In genomic region chr5:148978370-148979103, GRCh38 we compare ENCODE assay signal across 21 cellular contexts.
DNase-seq lines count a peak whose midpoint lies in the region; ATAC-seq and TF ChIP-seq lines count a peak whose summit lies in the region.
"Had no signal": no experiment of that assay in that cellular context is flagged by ENCODE, and none has a peak within 500 bp of the region (broad histone marks: within the 10 kb centered on the region; RNA-seq: fewer than 3 reads in every experiment).

No MANE protein-coding gene starts in this region.

- H3K4me3 ChIP-seq in heart left ventricle: no peak overlapping the region
- H3K4me3 ChIP-seq in esophagus (ENCODE audit: low read depth in 1 of 2, low read length in 2 of 2): no peak overlapping the region
- H3K4me3 ChIP-seq in neural progenitor cell: no peak overlapping the region
- no peak overlapping the region for H3K4me3 ChIP-seq in vagina
- H3K4me3 ChIP-seq: hepatocyte had no signal

- H3K4me2 ChIP-seq in neural progenitor cell: no peak overlapping the region
- H3K4me2 ChIP-seq: hepatocyte had no signal

- H3K9me3 Mint-ChIP-seq in neural progenitor cell (no peaks in the 10 kb centered on the region), immature natural killer cell (no peaks in the 10 kb centered on the region)
- H3K9me3 Mint-ChIP-seq: activated CD4-positive, alpha-beta memory T cell treated with anti-CD3 and anti-CD28 coated beads, Interleukin-2, amount 10 ng/mL, durations not matched to agents 7 days and 5 days had no signal

- DNase-seq in left cardiac atrium (no peak), heart left ventricle (no peak), neural progenitor cell (ENCODE audit: low spot score) (no peak), vagina (ENCODE audit: extremely low spot score in 2 of 2) (peak in 1 of 2 donors; percentile 83), immature natural killer cell (no peak)
- DNase-seq: 8988T; activated CD4-positive, alpha-beta memory T cell treated with anti-CD3 and anti-CD28 coated beads, Interleukin-2, amount 10 ng/mL, durations not matched to agents 7 days and 5 days; activated T-cell treated with anti-CD3 and anti-CD28 coated beads, Interleukin-2, amount 50 U/mL, for 48 hours; dermis blood vessel endothelial cell; DND-41; KBM-7; kidney glomerular epithelial cell; NCI-H1092 treated with DMSO at 0.1 percent for 48 hours; NCI-H748 treated with DMSO at 0.1 percent for 48 hours; stimulated activated CD4-positive, alpha-beta T cell treated with anti-CD3 and anti-CD28 coated beads, Interleukin-1b, Interleukin-23, amount 100 ng/mL, for 48 hours had no signal

- no peaks in the 10 kb centered on the region for H3K36me3 Mint-ChIP-seq in neural progenitor cell
- H3K36me3 Mint-ChIP-seq in immature natural killer cell: peaks cover 0 to 5% (median 4%) of the 10 kb centered on the region in 3 donors
- H3K36me3 Mint-ChIP-seq: activated naive CD8-positive, alpha-beta T cell; brain had no signal

- intact Hi-C loops in left cardiac atrium (cut with DNase I): no loop called here
- intact Hi-C loops in heart left ventricle (cut with DNase I): no loop called here
- intact Hi-C loops in vagina (cut with DNase I): no loop called here

- no peaks in the 10 kb centered on the region for H3K79me2 ChIP-seq in neural progenitor cell (ENCODE audit: low read depth)
- H3K79me2 ChIP-seq: hepatocyte had no signal

- H4K20me1 ChIP-seq in neural progenitor cell (ENCODE audit: low read depth): no peaks in the 10 kb centered on the region

- peak overlapping the region in 1 of 12 donors; percentile 28 for H3K27ac ChIP-seq in heart left ventricle
- peak overlapping the region; percentile 95 to 96 for H3K27ac ChIP-seq in esophagus (ENCODE audit: low read depth in 2 of 2, low read length in 1 of 2)
- no peak overlapping the region for H3K27ac ChIP-seq in neural progenitor cell
- H3K27ac ChIP-seq in vagina: peak overlapping the region; percentile 59
- H3K27ac ChIP-seq: hepatocyte had no signal

- no peak for TF ChIP-seq CTCF in heart left ventricle (IDR thresholded peaks at IDR 0.05)
- no peak for TF ChIP-seq CTCF in neural progenitor cell (IDR thresholded peaks at IDR 0.05)
- no peak for TF ChIP-seq CTCF in vagina (IDR thresholded peaks at IDR 0.05)

- ATAC-seq in left cardiac atrium (peak; percentile 9 to 70), heart left ventricle (no peak), HG02763 (IDR thresholded peaks at IDR 0.05; ENCODE audit: unreplicated experiment) (no peak), GM19023 (IDR thresholded peaks at IDR 0.05; ENCODE audit: unreplicated experiment) (no peak)

- H2AFZ ChIP-seq in neural progenitor cell (replicated peaks): no peak overlapping the region
- H2AFZ ChIP-seq: hepatocyte had no signal

- H3K27me3 Mint-ChIP-seq in neural progenitor cell (ENCODE audit: insufficient read depth, low read depth): peaks cover 6% of the 10 kb centered on the region
- H3K27me3 Mint-ChIP-seq in immature natural killer cell (ENCODE audit: low read depth in 3 of 3): peaks cover 4 to 10% (median 6%) of the 10 kb centered on the region in 3 donors

- 76 to 86% (median 83%) methylated on average over 7 of the region's 7 CpGs for WGBS in heart left ventricle, 4 donors
- 45 to 57% methylated on average over 7 of the region's 7 CpGs for WGBS in esophagus, 2 donors

- H3K27ac Mint-ChIP-seq in neural progenitor cell (peak overlapping the region; percentile 1), immature natural killer cell (peak overlapping the region in 1 of 6 donors; percentile 7)
- H3K27ac Mint-ChIP-seq: activated CD4-positive, alpha-beta memory T cell treated with anti-CD3 and anti-CD28 coated beads, Interleukin-2, amount 10 ng/mL, durations not matched to agents 7 days and 5 days; activated naive CD8-positive, alpha-beta T cell; brain had no signal

- H3K4me3 Mint-ChIP-seq in neural progenitor cell (no peak overlapping the region), immature natural killer cell (no peak overlapping the region)
- H3K4me3 Mint-ChIP-seq: activated CD4-positive, alpha-beta memory T cell treated with anti-CD3 and anti-CD28 coated beads, Interleukin-2, amount 10 ng/mL, durations not matched to agents 7 days and 5 days; activated naive CD8-positive, alpha-beta T cell; brain had no signal

- H3K36me3 ChIP-seq in heart left ventricle (no peaks in the 10 kb centered on the region), esophagus (ENCODE audit: control insufficient read depth in 2 of 2, insufficient read depth in 2 of 2, low read length in 1 of 2) (no peaks in the 10 kb centered on the region), neural progenitor cell (no peaks in the 10 kb centered on the region), vagina (no peaks in the 10 kb centered on the region)

- H3K27me3 ChIP-seq in heart left ventricle: no peaks in the 10 kb centered on the region
- no peaks in the 10 kb centered on the region for H3K27me3 ChIP-seq in esophagus (ENCODE audit: control insufficient read depth in 1 of 2, insufficient read depth in 2 of 2, low read length in 2 of 2)
- H3K27me3 ChIP-seq in neural progenitor cell: no peaks in the 10 kb centered on the region
- no peaks in the 10 kb centered on the region for H3K27me3 ChIP-seq in vagina
- H3K27me3 ChIP-seq: hepatocyte had no signal

- no peak overlapping the region for H3K9ac ChIP-seq in neural progenitor cell

- peaks cover 0 to under 1% (median 0%) of the 10 kb centered on the region in 12 donors for H3K9me3 ChIP-seq in heart left ventricle
- H3K9me3 ChIP-seq in esophagus (ENCODE audit: control insufficient read depth in 2 of 2, insufficient read depth in 1 of 2, low read depth in 1 of 2, low read length in 1 of 2): no peaks in the 10 kb centered on the region
- H3K9me3 ChIP-seq in neural progenitor cell (ENCODE audit: low read depth): no peaks in the 10 kb centered on the region
- no peaks in the 10 kb centered on the region for H3K9me3 ChIP-seq in vagina

- no peaks in the 10 kb centered on the region for H3F3A ChIP-seq in neural progenitor cell (ENCODE audit: low read depth)

- peaks cover 10% of the 10 kb centered on the region for H3K4me1 Mint-ChIP-seq in neural progenitor cell
- H3K4me1 Mint-ChIP-seq in immature natural killer cell: no peaks in the 10 kb centered on the region
- H3K4me1 Mint-ChIP-seq: activated CD4-positive, alpha-beta memory T cell treated with anti-CD3 and anti-CD28 coated beads, Interleukin-2, amount 10 ng/mL, durations not matched to agents 7 days and 5 days had no signal

- peaks cover 0 to 14% (median 2%) of the 10 kb centered on the region in 12 donors for H3K4me1 ChIP-seq in heart left ventricle
- peaks cover 2 to 27% of the 10 kb centered on the region in 2 donors for H3K4me1 ChIP-seq in esophagus (ENCODE audit: control insufficient read depth in 2 of 2, insufficient read depth in 2 of 2, low read length in 1 of 2)
- peaks cover 6% of the 10 kb centered on the region for H3K4me1 ChIP-seq in neural progenitor cell
- peaks cover 44% of the 10 kb centered on the region for H3K4me1 ChIP-seq in vagina

- TF ChIP-seq POLR2A in heart left ventricle (IDR thresholded peaks at IDR 0.05) (no peak), vagina (IDR thresholded peaks at IDR 0.05) (no peak)

Comparison
In these comparisons a context has a peak if more than half of its experiments do, and no peak if none do; other contexts are left out.
1. ATAC-seq: peak in left cardiac atrium (2 of 2); none in heart left ventricle (0 of 4), HG02763 (single experiment) and GM19023 (single experiment).